In the genomic region with DNA sequence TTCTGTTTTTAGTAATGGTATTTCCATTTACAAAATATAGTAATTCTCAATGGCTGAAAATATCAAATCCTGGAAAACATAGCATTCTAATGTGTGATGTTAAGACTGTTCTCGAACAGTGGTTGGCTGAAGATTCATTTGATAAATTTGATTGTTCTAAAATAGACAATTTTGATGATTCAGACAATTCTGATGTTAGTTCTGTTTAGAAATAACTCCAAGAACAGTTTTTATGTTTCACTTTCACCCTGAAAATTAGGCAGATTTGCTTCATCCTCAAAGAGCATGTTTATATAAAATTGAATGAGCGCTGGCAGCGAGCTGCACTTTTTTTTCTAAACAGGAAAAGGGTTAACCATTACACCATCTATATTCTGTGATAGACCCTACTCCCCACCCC, we compare ENCODE assay signal across 27 cellular contexts.
"Had no signal": no experiment of that assay in that cellular context is flagged by ENCODE, and none has a peak within 500 bp of the region (broad histone marks: within the 10 kb centered on the region; RNA-seq: fewer than 3 reads in every experiment).

No MANE protein-coding gene starts in this region.

- H3K27ac ChIP-seq: ovary, right atrium auricular region, skin epidermis, stomach, testis, thyroid gland, transverse colon had no signal

- ATAC-seq: left colon; left lung; mucosa of descending colon; naive thymus-derived CD4-positive, alpha-beta T cell; natural killer cell treated with Interleukin-12 subunit alpha and Interleukin-12 subunit beta and Interleukin-15 and Interleukin-18, amount 100 ng/mL, for 72 hours; sciatic nerve; stimulated activated naive B cell treated with anti-CD40 and anti-IgM and Interleukin-4, amounts not matched to agents 10 μg/mL and 1 μg/mL and 100 μg/mL, for 72 hours; stimulated activated naive CD8-positive, alpha-beta T cell treated with anti-CD3 and anti-CD28 coated beads, Interleukin-15, Interleukin-2, amounts not matched to agents 100 U/mL and 50 U/mL, for 24 hours had no signal

- H3K36me3 ChIP-seq: left lung, ovary, right atrium auricular region, stomach, thyroid gland, transverse colon, upper lobe of left lung had no signal

- FAIRE-seq: islet of Langerhans, kidney, urothelium cell line had no signal

- H3K4me1 ChIP-seq: left lung, right atrium auricular region, stomach, testis, thyroid gland, transverse colon, upper lobe of left lung had no signal

- DNase-seq: hypothalamus; immature natural killer cell; kidney; left colon; left lung; mesendoderm; mucosa of descending colon; naive thymus-derived CD4-positive, alpha-beta T cell; ovary; stimulated activated CD4-positive, alpha-beta T cell treated with anti-CD3 and anti-CD28 coated beads, Interleukin-12 subunit alpha, Interleukin-12 subunit beta, amount 100 ng/mL, for 4 hours; stimulated activated CD4-positive, alpha-beta T cell treated with anti-CD3 and anti-CD28 coated beads, Interleukin-15, amount 100 ng/mL, for 24 hours; stimulated activated CD4-positive, alpha-beta T cell treated with anti-CD3 and anti-CD28 coated beads, Interleukin-2, amount 100 ng/mL, for 24 hours; stimulated activated CD4-positive, alpha-beta T cell treated with anti-CD3 and anti-CD28 coated beads, Interleukin-4, amount 100 ng/mL, for 1 hour; stimulated activated naive B cell treated with anti-CD40 and anti-IgM and Interleukin-4, amounts not matched to agents 10 μg/mL and 1 μg/mL and 100 μg/mL, for 72 hours; stimulated activated naive CD8-positive, alpha-beta T cell treated with anti-CD3 and anti-CD28 coated beads, Interleukin-15, Interleukin-2, amounts not matched to agents 100 U/mL and 50 U/mL, for 24 hours; stomach; testis; thyroid gland; transverse colon; upper lobe of left lung had no signal

- H3K27me3 ChIP-seq: left lung, ovary, right atrium auricular region, stomach, testis, thyroid gland, transverse colon, upper lobe of left lung had no signal

- H3K4me3 ChIP-seq: left lung, lung, mucosa of descending colon, ovary, right atrium auricular region, skin epidermis, stomach, testis, thyroid gland, transverse colon, upper lobe of left lung had no signal

- H3K9me3 ChIP-seq: left lung, mucosa of descending colon, ovary, right atrium auricular region, stomach, testis, thyroid gland, transverse colon, upper lobe of left lung had no signal
